ENCODE assay signal across 1 cellular context in genomic region chr2:39838589-39838988, GRCh38.
TF ChIP-seq lines count a peak whose summit lies in the region.

No MANE protein-coding gene starts in this region.

TF ChIP-seq in HCT116, 20 proteins besides CTCF, POLR2A, EP300 and RAD21 (continued from another document):
- TF ChIP-seq REST (IDR thresholded peaks at IDR 0.05; ENCODE audit: low read depth): no peak
- TF ChIP-seq EZH2phosphoT487 (IDR thresholded peaks at IDR 0.05; ENCODE audit: borderline replicate concordance): no peak
- TF ChIP-seq POLR2AphosphoS5 (IDR thresholded peaks at IDR 0.05; ENCODE audit: low read depth, low read length): no peak
- TF ChIP-seq ELF1 (IDR thresholded peaks at IDR 0.05; ENCODE audit: borderline replicate concordance, low read depth): no peak
- TF ChIP-seq ZNF274 (IDR thresholded peaks at IDR 0.05; ENCODE audit: low read depth, low read length): no peak
- TF ChIP-seq ZFX (IDR thresholded peaks at IDR 0.05): no peak
- no peak for TF ChIP-seq MAX (IDR thresholded peaks at IDR 0.05)
- TF ChIP-seq SP1 (IDR thresholded peaks at IDR 0.05; ENCODE audit: low read depth): no peak
- TF ChIP-seq CBX3 (IDR thresholded peaks at IDR 0.05; ENCODE audit: low read depth): no peak
